In genomic region chr10:72174297-72174662, GRCh38 we compare ENCODE assay signal across 19 cellular contexts. TPM values are rescaled to one million over a fixed set of nuclear protein-coding genes. Genes with fewer than 3 reads are reported as not detected.
DNase-seq lines count a peak whose midpoint lies in the region; ATAC-seq and TF ChIP-seq lines count a peak whose summit lies in the region.
"Had no signal": no experiment of that assay in that cellular context is flagged by ENCODE, and none has a peak within 500 bp of the region (broad histone marks: within the 10 kb centered on the region; RNA-seq: fewer than 3 reads in every experiment).

No MANE protein-coding gene starts in this region.

- no TSS peak for BruUV-seq in A673 (replicated peaks; lab: Mats Ljungman, UMichigan)

- no peak overlapping the region for H3K4me3 ChIP-seq in A673 (ENCODE audit: low read depth, low read length, poor library complexity, severe bottlenecking)
- no peak overlapping the region for H3K4me3 ChIP-seq in MM.1S (ENCODE audit: low read length)
- H3K4me3 ChIP-seq: pancreas, sigmoid colon had no signal

- no peak for TF ChIP-seq CTCF in A673 (conservative IDR thresholded peaks at IDR 0.05; ENCODE audit: low read depth, low read length)
- TF ChIP-seq CTCF in MM.1S (IDR thresholded peaks at IDR 0.05; ENCODE audit: low read length) = no peak

- peak; percentile 13 for ATAC-seq in GM19452 (IDR thresholded peaks at IDR 0.05; ENCODE audit: unreplicated experiment)
- ATAC-seq: CD8-positive, alpha-beta T cell; left lobe of liver had no signal

- H3K4me2 ChIP-seq in MM.1S (ENCODE audit: low read depth, low read length) = no peak overlapping the region

- CTCF ChIA-PET in A673 (lab: Charles Lee) = interaction anchor here (0.6 to 1.6 kb wide), 2 partner anchors 9 to 48 kb away, joined by 3 to 4 read pairs; no protein-coding TSS in a partner anchor

- H3K27ac ChIP-seq in A673 (ENCODE audit: low read depth, low read length, poor library complexity, severe bottlenecking) (peak overlapping the region; percentile 72), caudate nucleus (ENCODE audit: low read depth, low read length) (peak overlapping the region; percentile 18), MM.1S (ENCODE audit: low read length) (no peak overlapping the region)
- H3K27ac ChIP-seq: pancreas, sigmoid colon had no signal

- H3K9me3 ChIP-seq in A673 (ENCODE audit: low read depth, low read length, poor library complexity, severe bottlenecking) = no peaks in the 10 kb centered on the region
- H3K9me3 ChIP-seq in MM.1S (replicated peaks; ENCODE audit: insufficient read depth, low read length) = no peaks in the 10 kb centered on the region
- H3K9me3 ChIP-seq: pancreas, sigmoid colon had no signal

- POLR2A ChIA-PET in A673 (lab: Charles Lee; ENCODE audit: low non-redundant PET) = interaction anchor here (0.7 to 1.1 kb wide), 2 partner anchors 12 to 1055 kb away, joined by 3 read pairs; no protein-coding TSS in a partner anchor

- intact Hi-C loops in A673 (cut with micrococcal nuclease; ENCODE audit: unreplicated experiment) = no loop called here

- H2AFZ ChIP-seq in MM.1S (ENCODE audit: low read length) = no peak overlapping the region

- H3K27me3 ChIP-seq in A673 (replicated peaks; ENCODE audit: insufficient read depth, low read depth, low read length, poor library complexity) (no peaks in the 10 kb centered on the region), MM.1S (replicated peaks; ENCODE audit: insufficient read depth, low read length) (no peaks in the 10 kb centered on the region)
- H3K27me3 ChIP-seq: pancreas, sigmoid colon had no signal

- no peaks in the 10 kb centered on the region for H3F3A ChIP-seq in MM.1S (ENCODE audit: insufficient read depth, low read length)

- no peaks in the 10 kb centered on the region for H3K9me2 ChIP-seq in MM.1S (replicated peaks; ENCODE audit: insufficient read depth, low read length)

- H3K4me1 ChIP-seq in A673 (ENCODE audit: insufficient read depth, low read length, poor library complexity, severe bottlenecking) = peaks cover 45% of the 10 kb centered on the region
- H3K4me1 ChIP-seq in MM.1S (ENCODE audit: low read length) = peaks cover 18% of the 10 kb centered on the region
- H3K4me1 ChIP-seq: pancreas, sigmoid colon had no signal

- H3K36me3 ChIP-seq in A673 (ENCODE audit: insufficient read depth, low read length, poor library complexity, severe bottlenecking) (no peaks in the 10 kb centered on the region), MM.1S (replicated peaks; ENCODE audit: insufficient read depth, low read length) (no peaks in the 10 kb centered on the region)

- H3K79me2 ChIP-seq in MM.1S (ENCODE audit: low read length) = no peaks in the 10 kb centered on the region

- H4K20me1 ChIP-seq in MM.1S (ENCODE audit: insufficient read depth, low read length) = no peaks in the 10 kb centered on the region

- no peak overlapping the region for H3K9ac ChIP-seq in MM.1S (ENCODE audit: low read length)

- DNase-seq in A673 (ENCODE audit: low spot score) (no peak), NCI-H69 (lab: John Stamatoyannopoulos, UW) (peak; percentile 32), caudate nucleus (lab: John Stamatoyannopoulos, UW) (peak in 1 of 61 donors; percentile 23), occipital lobe (lab: John Stamatoyannopoulos, UW) (no peak), RPMI8226 (no peak), MM.1S (no peak)
- DNase-seq: activated naive CD4-positive, alpha-beta T cell treated with anti-CD3 and anti-CD28 coated beads, Interleukin-2, amount 50 U/mL, for 16 hours; activated T-cell treated with anti-CD3 and anti-CD28 coated beads, Interleukin-2, amount 50 U/mL, for 72 hours; aorta; CD8-positive, alpha-beta T cell; cerebellar nuclear complex; DMS153; NCI-H1436 treated with DMSO at 0.1 percent for 48 hours; NCI-H526 treated with DMSO at 0.1 percent for 48 hours; pancreas; sigmoid colon; stimulated activated CD4-positive, alpha-beta T cell treated with anti-CD3 and anti-CD28 coated beads, Interleukin-15, amount 100 ng/mL, for 24 hours had no signal

RNA-seq across cellular contexts. Expression of gene ANAPC16, which starts 41.5 kb away (rescaled TPM):
- 57.6 and 62.5 TPM in 2 replicates for total RNA-seq in A673 (2021)
- total RNA-seq in occipital lobe = 34.2 TPM

RNA-seq across cellular contexts. Expression of gene ASCC1, which starts 41.8 kb away (rescaled TPM):
- 40.2 and 43.1 TPM in 2 replicates for total RNA-seq in A673 (2021)
- 31.2 TPM for total RNA-seq in occipital lobe
